8 cellular contexts compared by ENCODE assay signal in genomic region chr4:76208005-76208765, GRCh38. TPM values are rescaled to one million over a fixed set of nuclear protein-coding genes. Genes with fewer than 3 reads are reported as not detected.
DNase-seq lines count a peak whose midpoint lies in the region; ATAC-seq and TF ChIP-seq lines count a peak whose summit lies in the region.

No MANE protein-coding gene starts in this region.

- H3K9me3 ChIP-seq in liver (ENCODE audit: control insufficient read depth in 4 of 4, low read length in 3 of 4) (no peaks in the 10 kb centered on the region), suprapubic skin (no peaks in the 10 kb centered on the region)

- H3K36me3 ChIP-seq in liver (ENCODE audit: control insufficient read depth in 4 of 4, insufficient read depth in 3 of 4, low read depth in 1 of 4, low read length in 3 of 4) (no peaks in the 10 kb centered on the region), suprapubic skin (no peaks in the 10 kb centered on the region)

- peaks cover 57% of the 10 kb centered on the region for H3K4me1 Mint-ChIP-seq in chondrocyte (ENCODE audit: low read depth)
- H3K4me1 Mint-ChIP-seq in activated naive CD8-positive, alpha-beta T cell treated with anti-CD3 and anti-CD28 coated beads, Interleukin-2, amount 50 U/mL, for 24 hours: peaks cover 31% of the 10 kb centered on the region

- ATAC-seq in HG02610 (IDR thresholded peaks at IDR 0.05; ENCODE audit: unreplicated experiment) (no peak), GM21390 (IDR thresholded peaks at IDR 0.05; ENCODE audit: unreplicated experiment) (no peak)
- no peak for ATAC-seq in activated naive CD8-positive, alpha-beta T cell treated with anti-CD3 and anti-CD28 coated beads, Interleukin-2, amount 50 U/mL, for 24 hours

- H3K27ac Mint-ChIP-seq in chondrocyte (ENCODE audit: unreplicated experiment): peak overlapping the region; percentile 92
- no peak overlapping the region for H3K27ac Mint-ChIP-seq in activated naive CD8-positive, alpha-beta T cell treated with anti-CD3 and anti-CD28 coated beads, Interleukin-2, amount 50 U/mL, for 24 hours

- no peaks in the 10 kb centered on the region for H3K36me3 Mint-ChIP-seq in chondrocyte (ENCODE audit: low read depth)
- no peaks in the 10 kb centered on the region for H3K36me3 Mint-ChIP-seq in activated naive CD8-positive, alpha-beta T cell treated with anti-CD3 and anti-CD28 coated beads, Interleukin-2, amount 50 U/mL, for 24 hours (ENCODE audit: low read depth)

- TF ChIP-seq RAD21 in liver (IDR thresholded peaks at IDR 0.05): peak; percentile 52 to 72

- TF ChIP-seq CTCF in chondrocyte (IDR thresholded peaks at IDR 0.05) (no peak), liver (IDR thresholded peaks at IDR 0.05; ENCODE audit: low read depth, low read length, missing input control) (no peak), suprapubic skin (IDR thresholded peaks at IDR 0.05) (no peak)

- H3K27me3 ChIP-seq in liver (ENCODE audit: control insufficient read depth in 4 of 4, insufficient read depth in 4 of 4, low read length in 3 of 4) (no peaks in the 10 kb centered on the region), suprapubic skin (no peaks in the 10 kb centered on the region)

- H3K27ac ChIP-seq in liver (ENCODE audit: low read depth in 1 of 2, low read length in 2 of 2) (peak overlapping the region; percentile 87 to 88), suprapubic skin (peak overlapping the region; percentile 87)

- H3K27me3 Mint-ChIP-seq in chondrocyte (ENCODE audit: low read depth): no peaks in the 10 kb centered on the region
- no peaks in the 10 kb centered on the region for H3K27me3 Mint-ChIP-seq in activated naive CD8-positive, alpha-beta T cell treated with anti-CD3 and anti-CD28 coated beads, Interleukin-2, amount 50 U/mL, for 24 hours

- no peaks in the 10 kb centered on the region for H3K9me3 Mint-ChIP-seq in chondrocyte (ENCODE audit: low read depth)
- H3K9me3 Mint-ChIP-seq in activated naive CD8-positive, alpha-beta T cell treated with anti-CD3 and anti-CD28 coated beads, Interleukin-2, amount 50 U/mL, for 24 hours: no peaks in the 10 kb centered on the region

- peak overlapping the region; percentile 59 for H3K4me3 Mint-ChIP-seq in chondrocyte (ENCODE audit: unreplicated experiment)
- H3K4me3 Mint-ChIP-seq in activated naive CD8-positive, alpha-beta T cell treated with anti-CD3 and anti-CD28 coated beads, Interleukin-2, amount 50 U/mL, for 24 hours: no peak overlapping the region

- 16% methylated on average over 9 of the region's 9 CpGs for WGBS in liver
- WGBS in suprapubic skin: 15% methylated on average over 9 of the region's 9 CpGs

- TF ChIP-seq POLR2A in suprapubic skin (IDR thresholded peaks at IDR 0.05): no peak

- H3K9ac ChIP-seq in liver (ENCODE audit: low read depth in 1 of 2, low read length in 2 of 2): peak overlapping the region; percentile 57 to 74

- DNase-seq in DMS 273 treated with DMSO at 0.1 percent for 48 hours (lab: John Stamatoyannopoulos, UW) (peak; percentile 70), NCI-H510A (lab: John Stamatoyannopoulos, UW) (peak; percentile 80), chondrocyte (ENCODE audit: low spot score) (no peak), suprapubic skin (ENCODE audit: low spot score in 2 of 2) (peak; percentile 84 to 86)
- DNase-seq in activated naive CD8-positive, alpha-beta T cell treated with anti-CD3 and anti-CD28 coated beads, Interleukin-2, amount 50 U/mL, for 24 hours: no peak

- H3K4me3 ChIP-seq in liver (ENCODE audit: low read depth in 1 of 3, low read length in 3 of 3) (peak overlapping the region in 1 of 3 donors; percentile 14), suprapubic skin (peak overlapping the region; percentile 29)

- H3K4me1 ChIP-seq in liver (ENCODE audit: control insufficient read depth in 4 of 4, insufficient read depth in 4 of 4, low read length in 3 of 4): peaks cover 4 to 81% (median 64%) of the 10 kb centered on the region in 4 donors
- peaks cover 89% of the 10 kb centered on the region for H3K4me1 ChIP-seq in suprapubic skin

- no peak for TF ChIP-seq EP300 in suprapubic skin (IDR thresholded peaks at IDR 0.05)

TF ChIP-seq in liver, 16 proteins besides CTCF, POLR2A, EP300 and RAD21:
- TF ChIP-seq GABPA (IDR thresholded peaks at IDR 0.05 in 1 of 2, conservative IDR thresholded peaks at IDR 0.05 in 1 of 2) (peak in 1 of 2 donors; percentile 60), EGR1 (IDR thresholded peaks at IDR 0.05; ENCODE audit: low read depth in 2 of 2) (peak; percentile 75 to 90), YY1 (IDR thresholded peaks at IDR 0.05) (peak; percentile 78), JUND (IDR thresholded peaks at IDR 0.05) (peak; percentile 75 to 86), MAX (IDR thresholded peaks at IDR 0.05) (peak; percentile 96), SP1 (IDR thresholded peaks at IDR 0.05) (peak; percentile 91), REST (IDR thresholded peaks at IDR 0.05) (peak; percentile 78), NR2F2 (IDR thresholded peaks at IDR 0.05) (peak; percentile 97), RXRA (IDR thresholded peaks at IDR 0.05) (peak; percentile 90 to 93), TAF1 (conservative IDR thresholded peaks at IDR 0.05) (peak; percentile 49), FOXA1 (IDR thresholded peaks at IDR 0.05) (peak; percentile 96), ZBTB33 (IDR thresholded peaks at IDR 0.05) (peak; percentile 55), HNF4A (conservative IDR thresholded peaks at IDR 0.05) (peak; percentile 73 to 83), HNF4G (IDR thresholded peaks at IDR 0.05) (no peak), ATF3 (IDR thresholded peaks at IDR 0.05) (peak; percentile 74), FOXA2 (IDR thresholded peaks at IDR 0.05) (peak; percentile 98)

RNA-seq across cellular contexts. Expression of gene SCARB2, which starts 5.4 kb away (rescaled TPM):
- 145 to 165 TPM (median 155 TPM) in 3 replicates for total RNA-seq in chondrocyte
- total RNA-seq in liver: 100 to 1,000 TPM in 1 of 2 donors, 10 to 100 TPM in 1; 81.0 to 136 TPM
- polyA plus RNA-seq in liver: 10 to 100 TPM; 58.2 to 66.5 TPM
- 100 to 1,000 TPM in 2 of 4 donors, 10 to 100 TPM in 2; 87.6 to 107 (median 95.8) TPM for total RNA-seq in suprapubic skin

RNA-seq across cellular contexts. Expression of gene FAM47E, which starts 43.3 kb away (rescaled TPM):
- total RNA-seq in chondrocyte (0.73 to 1.2 TPM (median 0.92 TPM) in 3 replicates), liver (1 to 10 TPM; 1.3 to 2.0 TPM), suprapubic skin (1 to 10 TPM in 2 of 4 donors, under 1 TPM in 2; 0.30 to 5.3 (median 0.98) TPM)
- polyA plus RNA-seq in liver: 1 to 10 TPM in 1 of 2 donors, under 1 TPM in 1; 0.85 to 2.5 TPM

RNA-seq across cellular contexts. Expression of gene NUP54, which starts 60.0 kb away (rescaled TPM):
- 26.1 to 41.5 TPM (median 27.3 TPM) in 3 replicates for total RNA-seq in chondrocyte
- total RNA-seq in liver: 10 to 100 TPM; 20.2 to 29.3 TPM
- 10 to 100 TPM in 1 of 2 donors, 1 to 10 TPM in 1; 8.3 to 12.8 TPM for polyA plus RNA-seq in liver
- 10 to 100 TPM; 30.2 to 36.6 (median 33.4) TPM for total RNA-seq in suprapubic skin

Comparison
In these comparisons a context has a peak if more than half of its experiments do, and no peak if none do; other contexts are left out.
1. DNase-seq: peak in DMS 273 treated with DMSO at 0.1 percent for 48 hours (single experiment), NCI-H510A (single experiment) and suprapubic skin (2 of 2); none in chondrocyte (single experiment) and activated naive CD8-positive, alpha-beta T cell treated with anti-CD3 and anti-CD28 coated beads, Interleukin-2, amount 50 U/mL, for 24 hours (single experiment).